Comparison of ENCODE assay signal across 19 cellular contexts in the genomic region with DNA sequence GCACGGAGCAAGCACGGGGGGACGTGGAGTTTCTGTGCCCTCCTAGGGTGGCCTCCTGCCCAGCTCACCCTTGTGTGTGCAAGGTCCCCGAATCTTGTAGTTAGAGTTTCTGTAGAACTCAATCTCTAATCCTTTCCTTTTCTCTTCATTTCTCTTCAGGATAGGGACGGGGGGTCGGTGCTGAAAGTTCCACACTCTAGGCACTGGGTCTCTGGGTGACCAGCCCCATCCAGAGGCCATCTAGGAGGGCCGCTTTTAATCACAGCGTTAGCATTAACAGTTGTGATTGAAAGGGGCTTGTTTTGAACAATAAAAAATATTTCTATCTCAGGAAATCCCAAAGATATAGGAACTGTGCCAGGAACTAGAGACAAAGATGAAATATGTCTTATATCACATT. TPM values are rescaled to one million over a fixed set of nuclear protein-coding genes. Genes with fewer than 3 reads are reported as not detected.
DNase-seq lines count a peak whose midpoint lies in the region; ATAC-seq, FAIRE-seq and TF ChIP-seq lines count a peak whose summit lies in the region.
"Had no signal": no experiment of that assay in that cellular context is flagged by ENCODE, and none has a peak within 500 bp of the region (broad histone marks: within the 10 kb centered on the region; RNA-seq: fewer than 3 reads in every experiment).

No MANE protein-coding gene starts in this region.

- H4K20me1 ChIP-seq in H9 (ENCODE audit: control insufficient read depth, insufficient read depth, insufficient read length) (no peaks in the 10 kb centered on the region), H1 (replicated peaks in 1 of 2; ENCODE audit: control insufficient read depth in 1 of 2, insufficient read depth in 2 of 2, low read length in 2 of 2) (peaks cover 0 to 14% of the 10 kb centered on the region in 2 experiments)

- H3K18ac ChIP-seq in H9 (ENCODE audit: insufficient read length, low read depth, low read length) (no peak overlapping the region), H1 (ENCODE audit: extremely low read depth, low read length) (no peak overlapping the region)

- H3K9me3 ChIP-seq in A549, result no peaks in the 10 kb centered on the region
- H3K9me3 ChIP-seq in H9 (ENCODE audit: control insufficient read depth, low read depth, low read length), result no peaks in the 10 kb centered on the region
- H3K9me3 ChIP-seq in H1 (ENCODE audit: insufficient read depth in 2 of 2, low read depth in 1 of 2, low read length in 1 of 2), result no peaks in the 10 kb centered on the region

- no peak for DNase-seq in A549 (ENCODE audit: low read depth in 1 of 2, low spot score in 1 of 2)
- DNase-seq in H9, result no peak
- DNase-seq in H1 (ENCODE audit: low read depth in 1 of 2, low spot score in 2 of 2), result no peak
- DNase-seq in substantia nigra (lab: John Stamatoyannopoulos, UW), result no peak
- DNase-seq in KG1 (lab: John Stamatoyannopoulos, UW), result no peak
- DNase-seq in stimulated activated CD4-positive, alpha-beta T cell treated with anti-CD3 and anti-CD28 coated beads, Interleukin-2, amount 100 ng/mL, for 24 hours, result no peak
- DNase-seq: 8988T; ACHN; C1 segment of cervical spinal cord; Calu3; CD4-positive, alpha-beta T cell; DMS79; IMR-90; KBM-7 had no signal

- H3K27ac ChIP-seq in A549, result peak overlapping the region; percentile 27 to 83; a peak in 4 of 6 replicates
- H3K27ac ChIP-seq in H9 (ENCODE audit: insufficient read length, low read depth, low read length), result no peak overlapping the region
- no peak overlapping the region for H3K27ac ChIP-seq in H1 (ENCODE audit: low read depth, low read length)
- H3K27ac ChIP-seq in substantia nigra (ENCODE audit: low read depth, low read length, poor library complexity, severe bottlenecking), result peak overlapping the region; percentile 19
- H3K27ac ChIP-seq: HL-60 had no signal

- H3K79me1 ChIP-seq in H9 (ENCODE audit: insufficient read depth, low read depth, low read length, poor library complexity, severe bottlenecking) (peaks cover 11% of the 10 kb centered on the region), H1 (ENCODE audit: low read depth, low read length) (peaks cover 10% of the 10 kb centered on the region)

- H3K27me3 ChIP-seq in H9 (ENCODE audit: insufficient read depth, low read length) (no peaks in the 10 kb centered on the region), H1 (replicated peaks in 1 of 4; ENCODE audit: control insufficient read depth in 3 of 4, extremely low read depth in 1 of 4, insufficient read depth in 3 of 4, low read length in 3 of 4) (no peaks in the 10 kb centered on the region)

- H3K23ac ChIP-seq in H9 (ENCODE audit: insufficient read length, low read depth, low read length) (no peak overlapping the region), H1 (ENCODE audit: insufficient read length) (no peak overlapping the region)

- peak overlapping the region in 2 of 3 experiments; percentile 38 to 55; a peak in 4 of 7 replicates for H3K27ac Mint-ChIP-seq in H9
- H3K27ac Mint-ChIP-seq: CD4-positive, alpha-beta T cell had no signal

- no peak overlapping the region for H2BK120ac ChIP-seq in H9 (ENCODE audit: low read depth, low read length, poor library complexity, severe bottlenecking)
- H2BK120ac ChIP-seq in H1 (replicated peaks; ENCODE audit: low read depth, low read length), result no peak overlapping the region

- no peaks in the 10 kb centered on the region for H3K36me3 ChIP-seq in H1 (ENCODE audit: control insufficient read depth in 2 of 4, insufficient read depth in 4 of 4, low read length in 3 of 4)

- TF ChIP-seq EP300 in A549 (IDR thresholded peaks at IDR 0.05) (no peak), H1 (IDR thresholded peaks at IDR 0.05; ENCODE audit: borderline replicate concordance in 1 of 2, low read depth in 2 of 2, low read length in 2 of 2) (no peak)

- FAIRE-seq in A549 (lab: Jason Lieb, UNC) (no peak), H1 (lab: Jason Lieb, UNC) (no peak)
- FAIRE-seq: GM12878, GM18507 had no signal

- H3K27me3 Mint-ChIP-seq in H9 (ENCODE audit: low read depth), result no peaks in the 10 kb centered on the region

- H2BK12ac ChIP-seq in H9 (ENCODE audit: insufficient read length, low read depth, low read length), result no peak overlapping the region
- no peak overlapping the region for H2BK12ac ChIP-seq in H1 (ENCODE audit: low read depth, low read length)

- TF ChIP-seq RAD21 in A549 (conservative IDR thresholded peaks at IDR 0.05 in 1 of 2, IDR thresholded peaks at IDR 0.05 in 1 of 2) (no peak), H1 (IDR thresholded peaks at IDR 0.05 in 1 of 2, conservative IDR thresholded peaks at IDR 0.05 in 1 of 2; ENCODE audit: low read depth in 2 of 2, low read length in 2 of 2) (peak; percentile 57 to 71)

- H3K4me3 ChIP-seq in A549, result no peak overlapping the region
- H3K4me3 ChIP-seq in H1 (ENCODE audit: extremely low read depth in 1 of 4, insufficient read depth in 2 of 4, low read depth in 3 of 4, low read length in 4 of 4), result no peak overlapping the region; a peak in 1 of 8 replicates
- H3K4me3 ChIP-seq: GM12878 had no signal

- 81% methylated on average over 8 of the region's 8 CpGs for WGBS in A549 (ENCODE audit: missing lambda C conversion rate)
- WGBS in H9 (ENCODE audit: extremely low coverage, insufficient read length, low lambda C conversion rate), result no CpG with 5 or more reads among the region's 8 CpGs
- whole genome bisulfite sequencing in H1 (ENCODE audit: extremely low coverage in 1 of 2, insufficient coverage in 1 of 2, insufficient read length in 1 of 2, insufficient replicate concordance in 2 of 2, low coverage in 1 of 2, low lambda C conversion rate in 2 of 2, missing lambda C conversion rate in 1 of 2), 2 experiments, result 73% methylated on average over 8 of the region's 8 CpGs; no CpG with 5 or more reads in 1 of the 2 experiments

- H3K36me3 Mint-ChIP-seq in H9 (ENCODE audit: insufficient read depth in 1 of 3, low read depth in 3 of 3), result no peaks in the 10 kb centered on the region; a peak in 1 of 7 replicates

- H4K8ac ChIP-seq in H9 (replicated peaks; ENCODE audit: insufficient read length, low read depth, low read length), result no peak overlapping the region
- peak overlapping the region; percentile 38; the same call in 1 of the 2 replicates for H4K8ac ChIP-seq in H1 (ENCODE audit: extremely low read depth, insufficient read depth, low read length)

- no peak overlapping the region for H2AK5ac ChIP-seq in H9 (ENCODE audit: insufficient read length, low read length)
- H2AK5ac ChIP-seq in H1 (ENCODE audit: low read depth, low read length), result no peak overlapping the region

- H3K4me2 ChIP-seq in A549 (peak overlapping the region; percentile 97), H9 (ENCODE audit: insufficient read depth, insufficient read length, low read length) (no peak overlapping the region), H1 (ENCODE audit: insufficient read depth in 1 of 2, low read depth in 2 of 2, low read length in 2 of 2) (no peak overlapping the region; a peak in 1 of 4 replicates)

- peak overlapping the region; percentile 36 for H3K14ac ChIP-seq in H9 (ENCODE audit: insufficient read depth, low read length)
- no peak overlapping the region for H3K14ac ChIP-seq in H1 (ENCODE audit: insufficient read length)

- H3K79me2 ChIP-seq in H9 (ENCODE audit: insufficient read depth, low read length), result peaks cover 43% of the 10 kb centered on the region
- H3K79me2 ChIP-seq in H1 (ENCODE audit: control insufficient read depth in 1 of 2, insufficient read depth in 2 of 2, low read length in 2 of 2), result peaks cover 16 to 100% of the 10 kb centered on the region in 2 experiments

- H3K4me1 Mint-ChIP-seq in H9, result peaks cover 36 to 38% of the 10 kb centered on the region in 2 experiments

- H3K9ac ChIP-seq in H9 (ENCODE audit: extremely low read depth, insufficient read length, low read length) (peak overlapping the region; percentile 13), H1 (replicated peaks in 1 of 4; ENCODE audit: extremely low read depth in 1 of 4, low read depth in 3 of 4, low read length in 3 of 4) (no peak overlapping the region)

- TF ChIP-seq CTCF in A549 (IDR thresholded peaks at IDR 0.05), result no peak
- peak; percentile 31; the same call in 1 of the 3 replicates for TF ChIP-seq CTCF in H9 (conservative IDR thresholded peaks at IDR 0.05)
- peak in 2 of 3 experiments; percentile 19 to 20; a peak in 2 of 4 replicates for TF ChIP-seq CTCF in H1 (IDR thresholded peaks at IDR 0.05; ENCODE audit: control extremely low read depth in 1 of 3, insufficient read depth in 1 of 3, low read depth in 1 of 3, low read length in 3 of 3)

- ATAC-seq in A549, result no peak
- no peak for ATAC-seq in GM18870 (IDR thresholded peaks at IDR 0.05; ENCODE audit: unreplicated experiment)
- ATAC-seq: GM12878, HCT116 had no signal

- no peaks in the 10 kb centered on the region for H3K23me2 ChIP-seq in H9 (ENCODE audit: insufficient read length, low read depth, low read length, poor library complexity, severe bottlenecking)
- H3K23me2 ChIP-seq in H1 (ENCODE audit: low read depth, low read length), result peaks cover 2% of the 10 kb centered on the region; the same call in 1 of the 2 replicates

- H2BK20ac ChIP-seq in H9 (ENCODE audit: low read depth, low read length, poor library complexity, severe bottlenecking), result no peak overlapping the region
- H2BK20ac ChIP-seq in H1 (ENCODE audit: low read length), result no peak overlapping the region

- H3K9me3 Mint-ChIP-seq in H9, result no peaks in the 10 kb centered on the region
- H3K9me3 Mint-ChIP-seq: CD4-positive, alpha-beta T cell had no signal

- H2BK5ac ChIP-seq in H9 (ENCODE audit: insufficient read length, low read length), result no peak overlapping the region
- H2BK5ac ChIP-seq in H1 (ENCODE audit: low read depth, low read length), result 0 out of 2 replicates have a peak overlapping the region, but pooled peaks have one; percentile 40

- H4K91ac ChIP-seq in H9 (ENCODE audit: insufficient read length, low read depth, low read length), result no peak overlapping the region
- no peak overlapping the region for H4K91ac ChIP-seq in H1 (replicated peaks; ENCODE audit: insufficient read length, low read length)

- H2BK15ac ChIP-seq in H9 (ENCODE audit: low read depth, low read length) (no peak overlapping the region), H1 (ENCODE audit: low read length) (no peak overlapping the region)

- no peak overlapping the region for H3K4ac ChIP-seq in H9 (ENCODE audit: low read depth, low read length)
- H3K4ac ChIP-seq in H1 (replicated peaks; ENCODE audit: insufficient read length, low read depth, low read length), result no peak overlapping the region

- H2AFZ ChIP-seq in H9 (ENCODE audit: low read length) (no peak overlapping the region), H1 (ENCODE audit: low read length) (no peak overlapping the region)

- CTCF ChIA-PET in A549 (lab: Yijun Ruan, JAX), result interaction anchor here (0.6 to 1.5 kb wide), 2 partner anchors 10 to 133 kb away, joined by 3 read pairs; no protein-coding TSS in a partner anchor
- CTCF ChIA-PET in H1 (lab: Charles Lee; ENCODE audit: partially characterized antibody), result interaction anchor here (1.1 to 1.5 kb wide), 2 partner anchors 10 to 55 kb away, joined by 4 read pairs; no protein-coding TSS in a partner anchor

- H3K4me1 ChIP-seq in A549 (peaks cover 79% of the 10 kb centered on the region), H9 (ENCODE audit: insufficient read depth, low read length) (peaks cover 10% of the 10 kb centered on the region; the same call in 1 of the 2 replicates), H1 (replicated peaks in 1 of 4; ENCODE audit: control insufficient read depth in 3 of 4, insufficient read depth in 4 of 4, low read length in 3 of 4) (peaks cover 0 to 12% (median 9%) of the 10 kb centered on the region in 4 experiments; a peak in 5 of 7 replicates)

- no peak overlapping the region for H3K4me3 Mint-ChIP-seq in H9
- H3K4me3 Mint-ChIP-seq: CD4-positive, alpha-beta T cell had no signal

- no peak for TF ChIP-seq POLR2A in A549 (IDR thresholded peaks at IDR 0.05; ENCODE audit: low read length)
- TF ChIP-seq POLR2A in H1 (IDR thresholded peaks at IDR 0.05; ENCODE audit: control extremely low read depth in 1 of 2, low read depth in 2 of 2, low read length in 2 of 2), result no peak

- H3T11ph ChIP-seq in H9 (ENCODE audit: low read length), result no peak overlapping the region

- H4K5ac ChIP-seq in H9 (ENCODE audit: insufficient read length, low read depth, low read length) (no peak overlapping the region), H1 (ENCODE audit: insufficient read length, low read depth, low read length) (no peak overlapping the region)

- POLR2A ChIA-PET in A549 (lab: Yijun Ruan, JAX) (interaction anchor here (1.5 kb wide), 1 partner anchor 74 kb away, joined by 4 read pairs; no protein-coding TSS in a partner anchor), H1 (lab: Charles Lee; ENCODE audit: partially characterized antibody) (no interaction called here)

- no peak overlapping the region for H3K56ac ChIP-seq in H9 (ENCODE audit: insufficient read length, low read depth, low read length)
- no peak overlapping the region for H3K56ac ChIP-seq in H1 (replicated peaks; ENCODE audit: insufficient read length, low read depth, low read length)

RNA-seq across cellular contexts. Expression of gene SOCS6, which starts 10.5 kb away (rescaled TPM):
- 72.1 and 88.2 TPM in 2 replicates for polyA plus RNA-seq in A549 (2011; rRNA removed)
- polyA plus RNA-seq in A549 (2012; cell fraction: cytosol; rRNA removed), result 26.2 and 34.1 TPM in 2 replicates
- 25.7 and 26.8 TPM in 2 replicates for polyA plus RNA-seq in A549 (2012; cell fraction: nucleus; rRNA removed)
- polyA plus RNA-seq in A549 (2017; fragmentation: RNase III; extraction: RNeasy Plus Mini Kit Qiagen cat#74134 plus additional on column Dnase treatment), result 29.8 to 36.5 TPM (median 31.2 TPM) in 3 replicates
- 137 and 146 TPM in 2 replicates for polyA minus RNA-seq in A549 (2011; rRNA and poly(A)+ RNA removed)
- 24.5 and 26.0 TPM in 2 replicates for total RNA-seq in H9 (2021)
- 20.7 and 22.9 TPM in 2 replicates for total RNA-seq in H1 (2021; fragmentation: NEBNext Ultra II Directional; extraction: Animal tissue kit (Norgen Biotek cat#: 25700))
- polyA plus RNA-seq in H1 (2011; rRNA removed), result 7.3 and 9.1 TPM in 2 replicates
- 10.8 TPM for polyA plus RNA-seq in H1 (2011; cell fraction: cytosol; rRNA removed)
- 13.3 TPM for polyA plus RNA-seq in H1 (2011; cell fraction: nucleus; rRNA removed)
- 10.0 to 16.1 TPM (median 13.1 TPM) in 4 replicates for polyA plus RNA-seq in H1 (2012, experiment 1 of 2)
- polyA plus RNA-seq in H1 (2012, experiment 2 of 2), result 1.8 TPM
- polyA plus RNA-seq in H1 (2013, experiment 1 of 2), result 8.8 TPM
- polyA plus RNA-seq in H1 (2013, experiment 2 of 2), result 9.1 TPM
- 40.6 and 42.7 TPM in 2 replicates for polyA minus RNA-seq in H1 (2011; rRNA and poly(A)+ RNA removed)
- polyA minus RNA-seq in H1 (2011; cell fraction: cytosol; rRNA and poly(A)+ RNA removed), result 14.1 TPM
- 29.5 TPM for polyA minus RNA-seq in H1 (2011; cell fraction: nucleus; rRNA and poly(A)+ RNA removed)

Comparison
In these comparisons a context has a peak if more than half of its experiments do, and no peak if none do; other contexts are left out.
1. H3K27ac ChIP-seq: peak in A549 (2 of 2) and substantia nigra (single experiment); none in H9 (single experiment) and H1 (single experiment).
2. Of the 18 proteins assayed by ChIP-seq in both H1 and A549: peak only in H1: CTCF and RAD21; only in A549: none; in both: none; in neither: 16.